Comparison of ENCODE assay signal across 12 cellular contexts in the genomic region with DNA sequence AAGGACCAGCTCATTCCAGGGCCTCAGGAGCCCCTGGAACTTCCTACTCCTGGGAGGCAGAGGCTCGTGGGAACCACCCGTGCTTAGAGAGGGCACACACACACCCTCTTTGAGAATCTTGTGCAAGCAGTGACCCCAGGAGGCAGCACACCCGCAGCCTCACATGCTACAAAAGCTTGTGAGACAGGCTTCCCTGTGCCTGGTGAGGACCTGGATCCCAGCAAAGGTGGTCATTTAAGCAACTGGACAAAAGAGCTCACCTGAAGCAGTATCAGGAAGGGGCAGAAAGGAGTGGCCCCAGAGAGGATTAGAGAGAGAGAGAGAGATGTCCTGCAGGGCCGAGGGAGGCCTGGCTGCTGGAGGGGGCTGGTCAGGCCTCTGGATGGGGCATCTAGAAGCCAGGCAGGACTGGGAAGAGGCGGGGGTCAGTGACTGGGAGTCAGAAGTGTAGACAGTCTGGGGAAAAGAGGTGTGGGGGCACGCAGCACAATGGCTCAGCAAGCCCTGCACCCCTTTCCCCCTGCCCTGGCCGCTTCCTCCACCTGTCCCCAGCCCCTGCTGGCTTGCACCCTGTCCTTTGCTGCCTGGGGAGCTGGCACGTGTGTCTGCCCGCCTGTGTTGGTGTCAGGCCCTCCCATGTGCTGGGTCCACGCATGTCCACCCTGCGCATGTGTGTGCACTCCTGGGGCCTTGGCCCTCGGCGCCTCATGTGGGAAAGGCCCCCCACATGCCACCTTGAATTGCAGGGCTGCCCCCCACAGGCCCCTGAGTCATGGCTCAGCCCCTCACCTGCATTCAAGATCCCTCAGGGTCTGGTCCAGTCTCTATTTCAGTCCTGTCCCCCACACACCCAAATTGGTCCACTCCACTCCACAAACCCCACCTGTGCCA. TPM values are rescaled to one million over a fixed set of nuclear protein-coding genes. Genes with fewer than 3 reads are reported as not detected.
A peak's percentile ranks its signal among the peaks of the same experiment; 100 is the strongest.
DNase-seq lines count a peak whose midpoint lies in the region; ATAC-seq and TF ChIP-seq lines count a peak whose summit lies in the region.
"Had no signal": no experiment of that assay in that cellular context is flagged by ENCODE, and none has a peak within 500 bp of the region (broad histone marks: within the 10 kb centered on the region; RNA-seq: fewer than 3 reads in every experiment).

No MANE protein-coding gene starts in this region.

- POLR2A ChIA-PET in activated CD4-positive, alpha-beta T cell treated with anti-CD3 and anti-CD28 coated beads for 36 hours (lab: Charles Lee) = interaction anchor here (0.5 kb wide), 1 partner anchor 968 kb away, joined by 5 read pairs; no protein-coding TSS in a partner anchor
- POLR2A ChIA-PET in activated B cell treated with CpG ODN at 0.5 μM for 24 hours (lab: Charles Lee) = interaction anchor here (1.0 kb wide), 1 partner anchor 98 kb away, joined by 3 read pairs; no protein-coding TSS in a partner anchor

- CTCF ChIA-PET in activated CD4-positive, alpha-beta T cell treated with anti-CD3 and anti-CD28 coated beads for 36 hours (lab: Charles Lee) = interaction anchor here (0.8 to 6.7 kb wide), 10 partner anchors 11 to 73 kb away, joined by 3 to 44 read pairs (median 4); no protein-coding TSS in a partner anchor
- CTCF ChIA-PET in activated B cell treated with CpG ODN at 0.5 μM for 24 hours (lab: Charles Lee) = interaction anchor here (0.7 to 4.4 kb wide), 7 partner anchors 10 to 509 kb away, joined by 3 to 29 read pairs (median 6); no protein-coding TSS in a partner anchor

- no peak overlapping the region for H3K4me3 Mint-ChIP-seq in activated CD4-positive, alpha-beta T cell treated with anti-CD3 and anti-CD28 coated beads for 36 hours
- H3K4me3 Mint-ChIP-seq in activated B cell treated with CpG ODN at 0.5 μM for 24 hours = no peak overlapping the region

- H3K27ac Mint-ChIP-seq in activated CD4-positive, alpha-beta T cell treated with anti-CD3 and anti-CD28 coated beads for 36 hours = no peak overlapping the region
- H3K27ac Mint-ChIP-seq in activated B cell treated with CpG ODN at 0.5 μM for 24 hours = no peak overlapping the region

- H3K4me1 ChIP-seq in esophagus muscularis mucosa = peaks cover 0 to 13% (median 0%) of the 10 kb centered on the region in 4 donors

- WGBS in esophagus muscularis mucosa = 80% methylated on average over 13 of the region's 13 CpGs

- H3K36me3 Mint-ChIP-seq in activated CD4-positive, alpha-beta T cell treated with anti-CD3 and anti-CD28 coated beads for 36 hours (ENCODE audit: low read depth) = peaks cover 49% of the 10 kb centered on the region
- H3K36me3 Mint-ChIP-seq in activated B cell treated with CpG ODN at 0.5 μM for 24 hours (ENCODE audit: low read depth) = peaks cover 32% of the 10 kb centered on the region

- H3K27me3 Mint-ChIP-seq in activated CD4-positive, alpha-beta T cell treated with anti-CD3 and anti-CD28 coated beads for 36 hours = no peaks in the 10 kb centered on the region
- no peaks in the 10 kb centered on the region for H3K27me3 Mint-ChIP-seq in activated B cell treated with CpG ODN at 0.5 μM for 24 hours

- intact Hi-C loops in activated CD4-positive, alpha-beta T cell treated with anti-CD3 and anti-CD28 coated beads for 36 hours (cut with DNase I, micrococcal nuclease) = no loop called here
- intact Hi-C loops in activated B cell treated with CpG ODN at 0.5 μM for 24 hours (cut with micrococcal nuclease) = loop anchor here (2.0 kb wide), 1 partner anchor 463 kb away; no protein-coding TSS in a partner anchor
- intact Hi-C loops in left ventricle myocardium superior (cut with micrococcal nuclease) = no loop called here
- intact Hi-C loops in esophagus muscularis mucosa (cut with DNase I) = loop anchor here (5.0 kb wide), 1 partner anchor 62 kb away; no protein-coding TSS in a partner anchor

- H3K4me3 ChIP-seq in esophagus muscularis mucosa = no peak overlapping the region

- H3K27ac ChIP-seq in esophagus muscularis mucosa (replicated peaks in 1 of 4) = no peak overlapping the region

- H3K27me3 ChIP-seq in esophagus muscularis mucosa = peaks cover 0 to 25% (median 0%) of the 10 kb centered on the region in 4 donors

- DNase-seq in activated CD4-positive, alpha-beta T cell treated with anti-CD3 and anti-CD28 coated beads for 36 hours = peak; percentile 6
- no peak for DNase-seq in activated CD4-positive, alpha-beta T cell treated with anti-CD3 and anti-CD28 coated beads for 48 hours
- DNase-seq in activated B cell treated with CpG ODN at 0.5 μM for 24 hours (peak; percentile 14), left ventricle myocardium superior (peak; percentile 20), esophagus muscularis mucosa (ENCODE audit: extremely low spot score) (no peak), amygdala (lab: John Stamatoyannopoulos, UW) (no peak)
- DNase-seq in stimulated activated CD4-positive, alpha-beta T cell treated with anti-CD3 and anti-CD28 coated beads, Interleukin-4, amount 100 ng/mL, for 24 hours = peak; percentile 2
- DNase-seq: dermis blood vessel endothelial cell, NCI-H2107 had no signal

- peaks cover 0 to 21% (median 6%) of the 10 kb centered on the region in 4 donors for H3K36me3 ChIP-seq in esophagus muscularis mucosa

- no peaks in the 10 kb centered on the region for H3K4me1 Mint-ChIP-seq in activated CD4-positive, alpha-beta T cell treated with anti-CD3 and anti-CD28 coated beads for 36 hours
- peaks cover 21% of the 10 kb centered on the region for H3K4me1 Mint-ChIP-seq in activated B cell treated with CpG ODN at 0.5 μM for 24 hours

- TF ChIP-seq POLR2A in esophagus muscularis mucosa (IDR thresholded peaks at IDR 0.05; ENCODE audit: low read depth) = no peak

- no peak for TF ChIP-seq CTCF in activated B cell treated with CpG ODN at 0.5 μM for 24 hours (IDR thresholded peaks at IDR 0.05)
- TF ChIP-seq CTCF in esophagus muscularis mucosa (IDR thresholded peaks at IDR 0.05) = no peak

- no peaks in the 10 kb centered on the region for H3K9me3 ChIP-seq in esophagus muscularis mucosa

- TF ChIP-seq EP300 in esophagus muscularis mucosa (IDR thresholded peaks at IDR 0.05) = no peak

- ATAC-seq in activated CD4-positive, alpha-beta T cell treated with anti-CD3 and anti-CD28 coated beads for 36 hours = no peak
- ATAC-seq in activated B cell treated with CpG ODN at 0.5 μM for 24 hours (ENCODE audit: low read depth) (no peak), left ventricle myocardium superior (no peak), HG03175 (IDR thresholded peaks at IDR 0.05; ENCODE audit: unreplicated experiment) (no peak)

- H3K9me3 Mint-ChIP-seq in activated CD4-positive, alpha-beta T cell treated with anti-CD3 and anti-CD28 coated beads for 36 hours (ENCODE audit: low read depth) = no peaks in the 10 kb centered on the region
- no peaks in the 10 kb centered on the region for H3K9me3 Mint-ChIP-seq in activated B cell treated with CpG ODN at 0.5 μM for 24 hours

RNA-seq across cellular contexts. Expression of a gene that starts 36.9 kb away (rescaled TPM):
- total RNA-seq in activated CD4-positive, alpha-beta T cell treated with anti-CD3 and anti-CD28 coated beads for 36 hours = 10 to 100 TPM; 26.2 to 28.4 TPM
- total RNA-seq in activated B cell treated with CpG ODN at 0.5 μM for 24 hours (104 and 113 TPM in 2 replicates), left ventricle myocardium superior (97.1 TPM), esophagus muscularis mucosa (100 to 1,000 TPM in 3 of 4 donors, 10 to 100 TPM in 1; 92.2 to 165 (median 131) TPM)

RNA-seq across cellular contexts. Expression of a gene that starts 39.0 kb away (rescaled TPM):
- total RNA-seq in activated CD4-positive, alpha-beta T cell treated with anti-CD3 and anti-CD28 coated beads for 36 hours = 100 to 1,000 TPM; 100 to 125 TPM
- total RNA-seq in activated B cell treated with CpG ODN at 0.5 μM for 24 hours = 33.7 and 42.7 TPM in 2 replicates
- total RNA-seq in left ventricle myocardium superior = 2.4 TPM
- 10 to 100 TPM in 1 of 4 donors, 1 to 10 TPM in 3; 7.7 to 11.8 (median 8.1) TPM for total RNA-seq in esophagus muscularis mucosa
- total RNA-seq: A673, HT1080 had no signal

Comparison
In these comparisons a context has a peak if more than half of its experiments do, and no peak if none do; other contexts are left out.
1. DNase-seq: peak in activated CD4-positive, alpha-beta T cell treated with anti-CD3 and anti-CD28 coated beads for 36 hours (single experiment), activated B cell treated with CpG ODN at 0.5 μM for 24 hours (single experiment), left ventricle myocardium superior (single experiment) and stimulated activated CD4-positive, alpha-beta T cell treated with anti-CD3 and anti-CD28 coated beads, Interleukin-4, amount 100 ng/mL, for 24 hours (single experiment); none in activated CD4-positive, alpha-beta T cell treated with anti-CD3 and anti-CD28 coated beads for 48 hours (single experiment), esophagus muscularis mucosa (single experiment) and amygdala (0 of 56).
2. intact Hi-C loops: an anchor here in activated B cell treated with CpG ODN at 0.5 μM for 24 hours (2.0 kb wide) and esophagus muscularis mucosa (5.0 kb wide); none called in activated CD4-positive, alpha-beta T cell treated with anti-CD3 and anti-CD28 coated beads for 36 hours and left ventricle myocardium superior.